ENCODE assay signal across 25 cellular contexts in the genomic region with DNA sequence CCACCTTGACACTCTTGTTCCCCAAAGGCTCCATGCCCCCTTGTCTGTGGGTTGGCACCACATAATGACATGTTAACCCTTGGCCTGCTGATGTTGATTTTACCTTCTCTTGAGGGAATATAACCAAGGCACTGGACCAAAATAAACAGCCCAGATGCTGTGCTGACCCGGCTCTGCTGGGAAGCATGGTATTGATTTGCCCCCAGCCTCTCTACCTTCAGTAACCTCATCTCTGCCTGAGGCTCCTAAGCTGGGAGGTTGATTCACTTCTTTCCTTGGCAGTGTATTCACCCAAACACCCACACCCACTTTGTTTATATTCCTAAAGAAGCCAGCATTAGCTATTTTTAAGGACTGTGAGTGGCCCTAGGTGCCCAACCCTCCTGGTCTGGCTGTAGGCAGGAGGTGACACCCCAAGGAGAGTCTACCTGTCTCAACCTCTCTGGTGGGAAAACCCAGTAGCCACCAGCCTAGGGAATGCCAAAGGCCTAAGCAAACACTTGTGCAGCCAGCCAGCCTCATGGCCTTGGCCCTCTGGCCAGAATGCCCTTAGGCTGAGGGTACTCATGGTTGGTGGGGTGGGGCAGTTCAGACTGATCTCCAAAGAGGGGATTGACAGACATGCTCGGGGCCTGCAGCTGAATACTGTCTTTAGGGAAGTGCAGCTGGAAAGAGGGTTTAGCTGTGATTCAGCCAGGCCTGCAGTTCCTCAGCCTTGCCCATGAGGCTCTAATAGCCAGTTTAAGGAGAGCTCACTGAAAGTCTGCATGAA. TPM values are rescaled to one million over a fixed set of nuclear protein-coding genes. Genes with fewer than 3 reads are reported as not detected.
A peak's percentile ranks its signal among the peaks of the same experiment; 100 is the strongest.
DNase-seq lines count a peak whose midpoint lies in the region; ATAC-seq and TF ChIP-seq lines count a peak whose summit lies in the region.
"Had no signal": no experiment of that assay in that cellular context is flagged by ENCODE, and none has a peak within 500 bp of the region (broad histone marks: within the 10 kb centered on the region; RNA-seq: fewer than 3 reads in every experiment).

No MANE protein-coding gene starts in this region.

- no peak overlapping the region for H3K27ac Mint-ChIP-seq in stimulated activated memory B cell treated with anti-CD40 and anti-IgM and Interleukin-4, amounts not matched to agents 10 μg/mL and 1 μg/mL and 100 μg/mL, for 72 hours
- H3K27ac Mint-ChIP-seq in natural killer cell treated with Interleukin-12 subunit alpha and Interleukin-12 subunit beta and Interleukin-15 and Interleukin-18, amount 100 ng/mL, for 72 hours, result no peak overlapping the region
- H3K27ac Mint-ChIP-seq: CD4-positive, alpha-beta memory T cell had no signal

- no peaks in the 10 kb centered on the region for H3K36me3 ChIP-seq in MG63
- no peaks in the 10 kb centered on the region for H3K36me3 ChIP-seq in adipocyte (ENCODE audit: control insufficient read depth, insufficient read depth, low read length, severe bottlenecking)

- no peaks in the 10 kb centered on the region for H3K4me1 ChIP-seq in adipocyte (ENCODE audit: control insufficient read depth, insufficient read depth, low read length)
- H3K4me1 ChIP-seq: Caco-2 had no signal

- POLR2A ChIA-PET in HEK293T (lab: Yijun Ruan, JAX), result no interaction called here

- no peak overlapping the region for H3K4me3 Mint-ChIP-seq in stimulated activated memory B cell treated with anti-CD40 and anti-IgM and Interleukin-4, amounts not matched to agents 10 μg/mL and 1 μg/mL and 100 μg/mL, for 72 hours
- H3K4me3 Mint-ChIP-seq in natural killer cell treated with Interleukin-12 subunit alpha and Interleukin-12 subunit beta and Interleukin-15 and Interleukin-18, amount 100 ng/mL, for 72 hours, result no peak overlapping the region
- H3K4me3 Mint-ChIP-seq: CD4-positive, alpha-beta memory T cell; H9 had no signal

- CTCF ChIA-PET in HEK293T (lab: Yijun Ruan, JAX), result no interaction called here

- no peak overlapping the region for H3K9ac ChIP-seq in adipocyte (ENCODE audit: low read length)
- H3K9ac ChIP-seq: GM23248 had no signal

- H3K4me1 Mint-ChIP-seq in stimulated activated memory B cell treated with anti-CD40 and anti-IgM and Interleukin-4, amounts not matched to agents 10 μg/mL and 1 μg/mL and 100 μg/mL, for 72 hours, result no peaks in the 10 kb centered on the region
- no peaks in the 10 kb centered on the region for H3K4me1 Mint-ChIP-seq in natural killer cell treated with Interleukin-12 subunit alpha and Interleukin-12 subunit beta and Interleukin-15 and Interleukin-18, amount 100 ng/mL, for 72 hours (ENCODE audit: low read depth in 2 of 2)

- H3K4me3 ChIP-seq in MG63 (no peak overlapping the region), adipocyte (ENCODE audit: low read length) (no peak overlapping the region)
- H3K4me3 ChIP-seq: GM12878, GM23248 had no signal

- no peaks in the 10 kb centered on the region for H3K27me3 Mint-ChIP-seq in stimulated activated memory B cell treated with anti-CD40 and anti-IgM and Interleukin-4, amounts not matched to agents 10 μg/mL and 1 μg/mL and 100 μg/mL, for 72 hours
- H3K27me3 Mint-ChIP-seq in natural killer cell treated with Interleukin-12 subunit alpha and Interleukin-12 subunit beta and Interleukin-15 and Interleukin-18, amount 100 ng/mL, for 72 hours, result peaks cover 0 to 2% of the 10 kb centered on the region in 2 donors
- H3K27me3 Mint-ChIP-seq: CD4-positive, alpha-beta memory T cell had no signal

- H3K9me3 ChIP-seq in MG63, result no peaks in the 10 kb centered on the region
- H3K9me3 ChIP-seq in adipocyte (ENCODE audit: control insufficient read depth, low read length), result no peaks in the 10 kb centered on the region
- H3K9me3 ChIP-seq: Caco-2 had no signal

- H3K9me3 Mint-ChIP-seq in stimulated activated memory B cell treated with anti-CD40 and anti-IgM and Interleukin-4, amounts not matched to agents 10 μg/mL and 1 μg/mL and 100 μg/mL, for 72 hours, result no peaks in the 10 kb centered on the region
- H3K9me3 Mint-ChIP-seq in natural killer cell treated with Interleukin-12 subunit alpha and Interleukin-12 subunit beta and Interleukin-15 and Interleukin-18, amount 100 ng/mL, for 72 hours, result no peaks in the 10 kb centered on the region
- H3K9me3 Mint-ChIP-seq: CD4-positive, alpha-beta memory T cell; H9 had no signal

- ATAC-seq in left lobe of liver (peak; percentile 75), GM21390 (IDR thresholded peaks at IDR 0.05; ENCODE audit: unreplicated experiment) (no peak)
- peak; percentile 31 for ATAC-seq in stimulated activated memory B cell treated with anti-CD40 and anti-IgM and Interleukin-4, amounts not matched to agents 10 μg/mL and 1 μg/mL and 100 μg/mL, for 72 hours
- ATAC-seq in natural killer cell treated with Interleukin-12 subunit alpha and Interleukin-12 subunit beta and Interleukin-15 and Interleukin-18, amount 100 ng/mL, for 72 hours, result no peak
- ATAC-seq: GM12878, Panc1, SK-N-SH treated with all-trans-retinoic acid at 6 μM for 48 hours had no signal

- H3K36me3 Mint-ChIP-seq in stimulated activated memory B cell treated with anti-CD40 and anti-IgM and Interleukin-4, amounts not matched to agents 10 μg/mL and 1 μg/mL and 100 μg/mL, for 72 hours, result no peaks in the 10 kb centered on the region
- no peaks in the 10 kb centered on the region for H3K36me3 Mint-ChIP-seq in natural killer cell treated with Interleukin-12 subunit alpha and Interleukin-12 subunit beta and Interleukin-15 and Interleukin-18, amount 100 ng/mL, for 72 hours

- DNase-seq in MG63 (peak; percentile 76), adipocyte (ENCODE audit: low read depth) (peak; percentile 46), left lobe of liver (ENCODE audit: low spot score) (peak; percentile 79), HEK293T (ENCODE audit: extremely low spot score) (no peak), HUDEP-2 (lab: John Stamatoyannopoulos, UW; ENCODE audit: unreplicated experiment in 76 of 76) (no peak)
- DNase-seq in natural killer cell treated with Interleukin-12 subunit alpha and Interleukin-12 subunit beta and Interleukin-15 and Interleukin-18, amount 100 ng/mL, for 72 hours (ENCODE audit: low spot score), result no peak
- DNase-seq: Caco-2; CD4-positive, alpha-beta memory T cell; DMS 273 treated with DMSO at 0.1 percent for 48 hours; DMS79 treated with DMSO at 0.1 percent for 48 hours; GM23248; H9; Karpas-422; MM.1S; NCI-H1092; NCI-H1436; NCI-H187 treated with DMSO at 0.1 percent for 48 hours; NCI-H2107; NCI-H69; NK-92 treated with Interleukin-12 subunit alpha and Interleukin-12 subunit beta, amount 100 ng/mL, for 24 hours had no signal

- no peaks in the 10 kb centered on the region for H3K27me3 ChIP-seq in MG63
- peaks cover 11% of the 10 kb centered on the region for H3K27me3 ChIP-seq in adipocyte (replicated peaks; ENCODE audit: control insufficient read depth, insufficient read depth, low read length)

TF ChIP-seq in HEK293T, 16 proteins besides CTCF, POLR2A, EP300 and RAD21:
- TF ChIP-seq CTBP1 (IDR thresholded peaks at IDR 0.05; ENCODE audit: borderline replicate concordance) (no peak), ELF4 (IDR thresholded peaks at IDR 0.05) (no peak), ZNF384 (IDR thresholded peaks at IDR 0.05) (no peak), HDGF (IDR thresholded peaks at IDR 0.05; ENCODE audit: borderline replicate concordance) (no peak), ARNT (IDR thresholded peaks at IDR 0.05) (no peak), L3MBTL2 (conservative IDR thresholded peaks at IDR 0.05) (no peak), FOXA1 (IDR thresholded peaks at IDR 0.05) (no peak), FOXK2 (IDR thresholded peaks at IDR 0.05) (no peak), SP1 (IDR thresholded peaks at IDR 0.05) (no peak), TARDBP (IDR thresholded peaks at IDR 0.05) (no peak), SUZ12 (IDR thresholded peaks at IDR 0.05) (no peak), FOXM1 (IDR thresholded peaks at IDR 0.05; ENCODE audit: borderline replicate concordance) (no peak), BHLHE40 (IDR thresholded peaks at IDR 0.05; ENCODE audit: borderline replicate concordance) (no peak), NFRKB (IDR thresholded peaks at IDR 0.05) (no peak), LEF1 (IDR thresholded peaks at IDR 0.05; ENCODE audit: borderline replicate concordance) (no peak)
- TF ChIP-seq, protein P1, sequence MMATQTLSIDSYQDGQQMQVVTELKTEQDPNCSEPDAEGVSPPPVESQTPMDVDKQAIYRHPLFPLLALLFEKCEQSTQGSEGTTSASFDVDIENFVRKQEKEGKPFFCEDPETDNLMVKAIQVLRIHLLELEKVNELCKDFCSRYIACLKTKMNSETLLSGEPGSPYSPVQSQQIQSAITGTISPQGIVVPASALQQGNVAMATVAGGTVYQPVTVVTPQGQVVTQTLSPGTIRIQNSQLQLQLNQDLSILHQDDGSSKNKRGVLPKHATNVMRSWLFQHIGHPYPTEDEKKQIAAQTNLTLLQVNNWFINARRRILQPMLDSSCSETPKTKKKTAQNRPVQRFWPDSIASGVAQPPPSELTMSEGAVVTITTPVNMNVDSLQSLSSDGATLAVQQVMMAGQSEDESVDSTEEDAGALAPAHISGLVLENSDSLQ (IDR thresholded peaks at IDR 0.05), result no peak

RNA-seq across cellular contexts. Expression of a gene that starts 42.7 kb away (rescaled TPM):
- 0.92 and 2.6 TPM in 2 replicates for total RNA-seq in MG63 (2014; rRNA removed; shearing (Covaris generic); ENCODE audit: low replicate concordance)
- 24.4 TPM for total RNA-seq in left lobe of liver
- 1 to 10 TPM in 1 of 2 donors, not detected in 1; 1.6 TPM for total RNA-seq in natural killer cell treated with Interleukin-12 subunit alpha and Interleukin-12 subunit beta and Interleukin-15 and Interleukin-18, amount 100 ng/mL, for 72 hours

Comparison
In these comparisons a context has a peak if more than half of its experiments do, and no peak if none do; other contexts are left out.
1. DNase-seq: peak in MG63 (single experiment), adipocyte (single experiment) and left lobe of liver (single experiment); none in HEK293T (single experiment), natural killer cell treated with Interleukin-12 subunit alpha and Interleukin-12 subunit beta and Interleukin-15 and Interleukin-18, amount 100 ng/mL, for 72 hours (single experiment) and HUDEP-2 (0 of 76).
2. ATAC-seq: peak in left lobe of liver (single experiment) and stimulated activated memory B cell treated with anti-CD40 and anti-IgM and Interleukin-4, amounts not matched to agents 10 μg/mL and 1 μg/mL and 100 μg/mL, for 72 hours (single experiment); none in natural killer cell treated with Interleukin-12 subunit alpha and Interleukin-12 subunit beta and Interleukin-15 and Interleukin-18, amount 100 ng/mL, for 72 hours (0 of 2) and GM21390 (single experiment).